11 cellular contexts compared by ENCODE assay signal in the genomic region with DNA sequence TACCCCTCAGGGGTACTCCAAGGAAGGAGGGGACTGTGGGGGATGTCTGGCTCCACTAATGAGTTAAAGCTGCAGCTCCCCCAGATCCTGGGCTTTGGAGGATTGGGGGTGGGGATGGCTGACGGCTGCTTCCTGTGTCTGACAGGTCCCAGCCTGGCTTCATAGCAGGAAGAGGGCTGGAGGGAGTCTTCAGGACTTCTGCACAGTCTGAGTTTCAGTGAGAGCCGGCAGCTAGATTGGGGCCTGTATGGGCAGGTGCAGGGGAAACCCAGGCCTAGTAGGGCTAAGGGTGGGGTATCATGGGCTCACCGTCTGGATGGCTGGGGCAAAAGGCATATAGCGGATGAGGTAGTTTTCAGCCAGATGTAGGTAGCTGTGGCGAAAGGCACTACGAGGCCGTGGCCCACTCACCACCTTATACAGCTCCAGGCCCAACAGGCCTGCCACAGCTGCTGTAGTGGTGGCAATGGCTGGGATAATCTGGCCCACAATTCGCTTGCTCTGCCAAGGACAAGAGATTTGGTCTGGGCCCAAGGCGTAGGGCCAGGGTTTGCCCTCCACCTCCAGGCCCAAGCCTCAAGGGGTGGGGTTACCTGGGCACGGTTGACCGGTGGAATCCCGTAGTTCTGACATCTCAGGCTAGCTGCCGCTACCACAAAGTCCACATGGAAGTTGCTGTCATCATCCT. TPM values are rescaled to one million over a fixed set of nuclear protein-coding genes. Genes with fewer than 3 reads are reported as not detected.
DNase-seq lines count a peak whose midpoint lies in the region; ATAC-seq and TF ChIP-seq lines count a peak whose summit lies in the region.
"Had no signal": no experiment of that assay in that cellular context is flagged by ENCODE, and none has a peak within 500 bp of the region (broad histone marks: within the 10 kb centered on the region; RNA-seq: fewer than 3 reads in every experiment).

No MANE protein-coding gene starts in this region.

- WGBS in SK-N-SH (ENCODE audit: low lambda C conversion rate): 75% methylated on average over 8 of the region's 13 CpGs
- 68% methylated on average over 12 of the region's 13 CpGs; no CpG with 5 or more reads in 1 of the 2 donors for WGBS in gastroesophageal sphincter (ENCODE audit: low coverage in 1 of 2), 2 donors
- WGBS in GM23248 (ENCODE audit: low coverage in 1 of 2, low lambda C conversion rate in 2 of 2, missing lambda C conversion rate in 2 of 2), 2 experiments: 93 to 95% methylated on average over 13 of the region's 13 CpGs

- no peaks in the 10 kb centered on the region for H3F3A ChIP-seq in SK-N-SH (replicated peaks; ENCODE audit: insufficient read depth)
- no peaks in the 10 kb centered on the region for H3F3A ChIP-seq in GM23248 (ENCODE audit: insufficient read depth)

- H3K9ac ChIP-seq in SK-N-SH (no peak overlapping the region), SK-N-MC (ENCODE audit: insufficient read length) (no peak overlapping the region), GM23248 (no peak overlapping the region)

- H4K20me1 ChIP-seq in SK-N-SH (ENCODE audit: insufficient read depth) (no peaks in the 10 kb centered on the region), GM23248 (ENCODE audit: insufficient read depth) (no peaks in the 10 kb centered on the region)

- peaks cover 64 to 86% of the 10 kb centered on the region in 2 donors for H3K4me1 Mint-ChIP-seq in stimulated activated naive B cell treated with anti-CD40 and anti-IgM and Interleukin-4, amounts not matched to agents 10 μg/mL and 1 μg/mL and 100 μg/mL, for 72 hours

- H3K9me2 ChIP-seq in SK-N-SH: no peaks in the 10 kb centered on the region
- H3K9me2 ChIP-seq in GM23248 (ENCODE audit: insufficient read depth): no peaks in the 10 kb centered on the region

- TF ChIP-seq CTCF in SK-N-SH (IDR thresholded peaks at IDR 0.05) (no peak), gastroesophageal sphincter (IDR thresholded peaks at IDR 0.05) (no peak)

- H2AFZ ChIP-seq in SK-N-SH (ENCODE audit: low read depth): no peak overlapping the region
- no peak overlapping the region for H2AFZ ChIP-seq in GM23248

- no peak for TF ChIP-seq POLR2A in gastroesophageal sphincter (IDR thresholded peaks at IDR 0.05)

- H3K36me3 Mint-ChIP-seq in stimulated activated naive B cell treated with anti-CD40 and anti-IgM and Interleukin-4, amounts not matched to agents 10 μg/mL and 1 μg/mL and 100 μg/mL, for 72 hours: peaks cover 6 to 31% of the 10 kb centered on the region in 2 donors

- in situ Hi-C loops in GM23248 (cut with MboI): no loop called here

- H3K36me3 ChIP-seq in SK-N-SH (replicated peaks in 1 of 2; ENCODE audit: control insufficient read depth in 1 of 2, insufficient read depth in 2 of 2, low read length in 1 of 2) (no peaks in the 10 kb centered on the region), SK-N-MC (ENCODE audit: insufficient read depth, low read length) (no peaks in the 10 kb centered on the region), gastroesophageal sphincter (peaks cover 0 to 50% of the 10 kb centered on the region in 2 donors), GM23248 (ENCODE audit: low read depth) (no peaks in the 10 kb centered on the region)

- peak overlapping the region in 1 of 2 experiments; percentile 98; a peak in 2 of 4 replicates for H3K27ac ChIP-seq in SK-N-SH (ENCODE audit: low read depth in 2 of 2, low read length in 1 of 2)
- peak overlapping the region; percentile 97 for H3K27ac ChIP-seq in SK-N-MC
- H3K27ac ChIP-seq in gastroesophageal sphincter: peak overlapping the region in 3 of 4 donors; percentile 60 to 94 (median 93)
- H3K27ac ChIP-seq in GM23248: no peak overlapping the region
- H3K27ac ChIP-seq: 22Rv1 had no signal

- H3K27ac Mint-ChIP-seq in stimulated activated naive B cell treated with anti-CD40 and anti-IgM and Interleukin-4, amounts not matched to agents 10 μg/mL and 1 μg/mL and 100 μg/mL, for 72 hours: peak overlapping the region; percentile 92

- TF ChIP-seq EP300 in SK-N-SH (IDR thresholded peaks at IDR 0.05; ENCODE audit: borderline replicate concordance in 1 of 2, low read depth in 1 of 2, low read length in 1 of 2) (peak in 1 of 2 experiments; percentile 47; a peak in 1 of 4 replicates), gastroesophageal sphincter (IDR thresholded peaks at IDR 0.05) (no peak)

- TF ChIP-seq RAD21 in SK-N-SH (IDR thresholded peaks at IDR 0.05; ENCODE audit: low read length): no peak

- H3K4me1 ChIP-seq in SK-N-SH (ENCODE audit: control insufficient read depth in 1 of 2, insufficient read depth in 2 of 2, low read depth in 1 of 2, low read length in 1 of 2): peaks cover 16 to 64% of the 10 kb centered on the region in 2 experiments
- H3K4me1 ChIP-seq in gastroesophageal sphincter: peaks cover 4 to 70% (median 45%) of the 10 kb centered on the region in 3 donors
- H3K4me1 ChIP-seq in GM23248 (ENCODE audit: insufficient read depth): peaks cover 16% of the 10 kb centered on the region

- DNase-seq in SK-N-SH: peak; percentile 55
- DNase-seq in SK-N-MC (ENCODE audit: low read depth, low spot score): no peak
- DNase-seq in stimulated activated naive B cell treated with anti-CD40 and anti-IgM and Interleukin-4, amounts not matched to agents 10 μg/mL and 1 μg/mL and 100 μg/mL, for 72 hours: no peak
- no peak for DNase-seq in NCI-H2171 (lab: John Stamatoyannopoulos, UW)
- no peak for DNase-seq in GM23248
- DNase-seq: T1000 had no signal

- H3K4me3 Mint-ChIP-seq in stimulated activated naive B cell treated with anti-CD40 and anti-IgM and Interleukin-4, amounts not matched to agents 10 μg/mL and 1 μg/mL and 100 μg/mL, for 72 hours: no peak overlapping the region

- H3K4me3 ChIP-seq in SK-N-SH (ENCODE audit: low read depth in 2 of 2, low read length in 1 of 2) (no peak overlapping the region), SK-N-MC (peak overlapping the region; percentile 68; the same call in 1 of the 2 replicates), gastroesophageal sphincter (no peak overlapping the region), GM23248 (no peak overlapping the region)

- ATAC-seq in SK-N-SH treated with all-trans-retinoic acid at 6 μM for 48 hours (no peak), gastroesophageal sphincter (no peak), GM19328 (IDR thresholded peaks at IDR 0.05; ENCODE audit: unreplicated experiment) (no peak)
- ATAC-seq in stimulated activated naive B cell treated with anti-CD40 and anti-IgM and Interleukin-4, amounts not matched to agents 10 μg/mL and 1 μg/mL and 100 μg/mL, for 72 hours (replicated peaks): no peak

- H3K9me3 Mint-ChIP-seq in stimulated activated naive B cell treated with anti-CD40 and anti-IgM and Interleukin-4, amounts not matched to agents 10 μg/mL and 1 μg/mL and 100 μg/mL, for 72 hours: no peaks in the 10 kb centered on the region

- H3K79me2 ChIP-seq in SK-N-SH (ENCODE audit: insufficient read depth) (no peaks in the 10 kb centered on the region), GM23248 (ENCODE audit: insufficient read depth) (no peaks in the 10 kb centered on the region)

- no peaks in the 10 kb centered on the region for H3K27me3 ChIP-seq in SK-N-SH (ENCODE audit: insufficient read depth)
- no peaks in the 10 kb centered on the region for H3K27me3 ChIP-seq in gastroesophageal sphincter
- H3K27me3 ChIP-seq in GM23248 (replicated peaks; ENCODE audit: insufficient read depth): no peaks in the 10 kb centered on the region

- H3K27me3 Mint-ChIP-seq in stimulated activated naive B cell treated with anti-CD40 and anti-IgM and Interleukin-4, amounts not matched to agents 10 μg/mL and 1 μg/mL and 100 μg/mL, for 72 hours: no peaks in the 10 kb centered on the region

- POLR2A ChIA-PET in SK-N-SH (lab: Yijun Ruan, JAX): interaction anchor here (0.6 to 2.4 kb wide), 4 partner anchors 13 to 132 kb away, joined by 3 to 6 read pairs (median 6); a partner anchor contains a TSS

- peak overlapping the region; percentile 11; the same call in 1 of the 2 replicates for H3K4me2 ChIP-seq in SK-N-SH
- H3K4me2 ChIP-seq in GM23248 (ENCODE audit: unreplicated experiment): no peak overlapping the region

- CTCF ChIA-PET in SK-N-SH (lab: Yijun Ruan, JAX): interaction anchor here (0.9 to 17.6 kb wide), 5 partner anchors 29 to 101 kb away, joined by 3 to 386 read pairs (median 3); no protein-coding TSS in a partner anchor

- H3K9me3 ChIP-seq in SK-N-SH: no peaks in the 10 kb centered on the region
- no peaks in the 10 kb centered on the region for H3K9me3 ChIP-seq in SK-N-MC (ENCODE audit: low read depth, low read length)
- H3K9me3 ChIP-seq in gastroesophageal sphincter: no peaks in the 10 kb centered on the region
- no peaks in the 10 kb centered on the region for H3K9me3 ChIP-seq in GM23248 (ENCODE audit: low read depth)

RNA-seq across cellular contexts. Expression of a gene that starts 4.5 kb away (rescaled TPM):
- 2.6 and 3.4 TPM in 2 replicates for polyA plus RNA-seq in SK-N-SH (2012; rRNA removed)
- polyA plus RNA-seq in SK-N-SH (2012; cell fraction: cytosol; rRNA removed): 1.6 and 2.2 TPM in 2 replicates
- polyA plus RNA-seq in SK-N-SH (2012; cell fraction: nucleus; rRNA removed): 1.6 and 3.8 TPM in 2 replicates
- 1 to 10 TPM; 1.3 to 3.4 (median 3.1) TPM for total RNA-seq in gastroesophageal sphincter
- total RNA-seq in GM23248 (2014; rRNA removed; shearing (Covaris generic)): 7.1 and 12.0 TPM in 2 replicates
- polyA plus RNA-seq in GM23248 (2016; fragmentation: Nextera tagmentation; extraction: Ambion mirVana): 7.2 and 7.9 TPM in 2 replicates

RNA-seq across cellular contexts. Expression of a gene that starts 6.2 kb away (rescaled TPM):
- polyA plus RNA-seq in SK-N-SH (2012; rRNA removed) (22.6 and 25.8 TPM in 2 replicates), GM23248 (2016; fragmentation: Nextera tagmentation; extraction: Ambion mirVana) (14.0 and 16.9 TPM in 2 replicates)
- 2.0 and 3.0 TPM in 2 replicates for polyA plus RNA-seq in SK-N-SH (2012; cell fraction: cytosol; rRNA removed)
- polyA plus RNA-seq in SK-N-SH (2012; cell fraction: nucleus; rRNA removed): 187 and 223 TPM in 2 replicates
- 10 to 100 TPM; 16.2 to 62.7 (median 31.1) TPM for total RNA-seq in gastroesophageal sphincter
- 35.7 and 41.6 TPM in 2 replicates for total RNA-seq in GM23248 (2014; rRNA removed; shearing (Covaris generic))

RNA-seq across cellular contexts. Expression of a gene that starts 7.9 kb away (rescaled TPM):
- polyA plus RNA-seq in SK-N-SH (2012; rRNA removed) (0.07 and 0.13 TPM in 2 replicates), GM23248 (2016; fragmentation: Nextera tagmentation; extraction: Ambion mirVana) (not detected in 2 replicates)
- not detected in 2 replicates for polyA plus RNA-seq in SK-N-SH (2012; cell fraction: cytosol; rRNA removed)
- polyA plus RNA-seq in SK-N-SH (2012; cell fraction: nucleus; rRNA removed): 0.60 and 0.66 TPM in 2 replicates
- total RNA-seq in gastroesophageal sphincter: under 1 TPM in 1 of 4 donors, not detected in 3; 0.40 TPM
- not detected in 2 replicates for total RNA-seq in GM23248 (2014; rRNA removed; shearing (Covaris generic))
- total RNA-seq: LHCN-M2 had no signal

RNA-seq across cellular contexts. Expression of a gene that starts 21.2 kb away (rescaled TPM):
- polyA plus RNA-seq in SK-N-SH (2012; rRNA removed) (17.0 and 23.3 TPM in 2 replicates), GM23248 (2016; fragmentation: Nextera tagmentation; extraction: Ambion mirVana) (18.7 and 20.3 TPM in 2 replicates)
- 8.9 and 14.6 TPM in 2 replicates for polyA plus RNA-seq in SK-N-SH (2012; cell fraction: cytosol; rRNA removed)
- polyA plus RNA-seq in SK-N-SH (2012; cell fraction: nucleus; rRNA removed): 37.1 and 43.4 TPM in 2 replicates
- 10 to 100 TPM; 37.8 to 64.9 (median 43.5) TPM for total RNA-seq in gastroesophageal sphincter
- 20.6 and 27.2 TPM in 2 replicates for total RNA-seq in GM23248 (2014; rRNA removed; shearing (Covaris generic))

RNA-seq across cellular contexts. Expression of a gene that starts 48.8 kb away (rescaled TPM):
- polyA plus RNA-seq in SK-N-SH (2012; rRNA removed) (8.1 and 12.8 TPM in 2 replicates), GM23248 (2016; fragmentation: Nextera tagmentation; extraction: Ambion mirVana) (4.1 and 5.2 TPM in 2 replicates)
- polyA plus RNA-seq in SK-N-SH (2012; cell fraction: cytosol; rRNA removed): 4.8 and 7.6 TPM in 2 replicates
- polyA plus RNA-seq in SK-N-SH (2012; cell fraction: nucleus; rRNA removed): 39.1 and 62.4 TPM in 2 replicates
- total RNA-seq in gastroesophageal sphincter: 1 to 10 TPM in 3 of 4 donors, under 1 TPM in 1; 0.81 to 1.8 (median 1.6) TPM
- 4.5 and 6.6 TPM in 2 replicates for total RNA-seq in GM23248 (2014; rRNA removed; shearing (Covaris generic))
